In genomic region chr5:3943803-3944202, GRCh38 we compare ENCODE assay signal across 20 cellular contexts.
"Had no signal": no experiment of that assay in that cellular context is flagged by ENCODE, and none has a peak within 500 bp of the region (broad histone marks: within the 10 kb centered on the region; RNA-seq: fewer than 3 reads in every experiment).

No MANE protein-coding gene starts in this region.

- FAIRE-seq: endothelial cell of umbilical vein, keratinocyte had no signal

- H3K36me3 ChIP-seq: left lung, lower lobe of right lung, ovary, right atrium auricular region, uterus had no signal

- H3K27me3 Mint-ChIP-seq: memory B cell had no signal

- H3K27ac ChIP-seq: coronary artery, foreskin keratinocyte, left lung, lower lobe of right lung, ovary, right atrium auricular region, uterus had no signal

- H3K4me1 Mint-ChIP-seq: immature natural killer cell, memory B cell, mesothelial cell of epicardium, nephron progenitor cell had no signal

- H3K27me3 ChIP-seq: foreskin keratinocyte, left lung, ovary, right atrium auricular region, uterus had no signal

- DNase-seq: effector CD4-positive, alpha-beta T cell; endodermal cell; erythroblast; foreskin keratinocyte; immature natural killer cell; left lung; lower lobe of right lung; nephron progenitor cell; ovary; stimulated activated CD4-positive, alpha-beta T cell treated with anti-CD3 and anti-CD28 coated beads, Interleukin-2, amount 100 ng/mL, for 48 hours; stimulated activated naive CD4-positive, alpha-beta T cell treated with Interleukin-2 at 50 U/mL for 16 hours; uterus had no signal

- H3K27ac Mint-ChIP-seq: endodermal cell, immature natural killer cell, memory B cell, mesothelial cell of epicardium, nephron progenitor cell, type B pancreatic cell had no signal

- H3K9me3 Mint-ChIP-seq: endodermal cell, type B pancreatic cell had no signal

- H3K4me2 ChIP-seq: smooth muscle cell had no signal

- H3K4me3 ChIP-seq: coronary artery, left lung, lower lobe of right lung, ovary, right atrium auricular region, smooth muscle cell, uterus had no signal

- ATAC-seq: foreskin keratinocyte, left lung, lower lobe of right lung had no signal

- H3K4me1 ChIP-seq: foreskin keratinocyte, left lung, lower lobe of right lung, right atrium auricular region, uterus had no signal

- H3K36me3 Mint-ChIP-seq: memory B cell, mesothelial cell of epicardium, type B pancreatic cell had no signal

- H3K4me3 Mint-ChIP-seq: endodermal cell, immature natural killer cell, memory B cell, mesothelial cell of epicardium, nephron progenitor cell, type B pancreatic cell had no signal
